1 cellular context compared by ENCODE assay signal in genomic region chr17:28951428-28951990, GRCh38.
TF ChIP-seq lines count a peak whose summit lies in the region.

PHF12 (minus strand) TSS chr17:28951518; CDS start chr17:28950960, 558 bp downstream.

TF ChIP-seq in GM12878, 131 proteins besides CTCF, POLR2A, EP300 and RAD21 (continued from another document and continues in another):
- no peak for TF ChIP-seq BCL3 (IDR thresholded peaks at IDR 0.05; ENCODE audit: borderline replicate concordance, insufficient read depth, low read depth, low read length, poor library complexity, severe bottlenecking)
- TF ChIP-seq ZZZ3 (IDR thresholded peaks at IDR 0.05; ENCODE audit: control insufficient read depth, insufficient read length, low read depth): no peak
- no peak for TF ChIP-seq CBFB (IDR thresholded peaks at IDR 0.05; ENCODE audit: low read depth)
- no peak; the same call in 1 of the 2 replicates for TF ChIP-seq PAX5 (IDR thresholded peaks at IDR 0.05; ENCODE audit: borderline replicate concordance, low read depth, low read length)
- TF ChIP-seq NFYA (IDR thresholded peaks at IDR 0.05; ENCODE audit: borderline replicate concordance, low read depth, low read length): peak; percentile 23; the same call in 1 of the 2 replicates
- no peak for TF ChIP-seq MEF2B (IDR thresholded peaks at IDR 0.05; ENCODE audit: partially characterized antibody, poor library complexity, severe bottlenecking)
- TF ChIP-seq PAX8 (IDR thresholded peaks at IDR 0.05): no peak; the same call in 1 of the 2 replicates
- no peak for TF ChIP-seq MYB (IDR thresholded peaks at IDR 0.05; ENCODE audit: borderline replicate concordance, low read depth, low read length)
- TF ChIP-seq, protein P1, sequence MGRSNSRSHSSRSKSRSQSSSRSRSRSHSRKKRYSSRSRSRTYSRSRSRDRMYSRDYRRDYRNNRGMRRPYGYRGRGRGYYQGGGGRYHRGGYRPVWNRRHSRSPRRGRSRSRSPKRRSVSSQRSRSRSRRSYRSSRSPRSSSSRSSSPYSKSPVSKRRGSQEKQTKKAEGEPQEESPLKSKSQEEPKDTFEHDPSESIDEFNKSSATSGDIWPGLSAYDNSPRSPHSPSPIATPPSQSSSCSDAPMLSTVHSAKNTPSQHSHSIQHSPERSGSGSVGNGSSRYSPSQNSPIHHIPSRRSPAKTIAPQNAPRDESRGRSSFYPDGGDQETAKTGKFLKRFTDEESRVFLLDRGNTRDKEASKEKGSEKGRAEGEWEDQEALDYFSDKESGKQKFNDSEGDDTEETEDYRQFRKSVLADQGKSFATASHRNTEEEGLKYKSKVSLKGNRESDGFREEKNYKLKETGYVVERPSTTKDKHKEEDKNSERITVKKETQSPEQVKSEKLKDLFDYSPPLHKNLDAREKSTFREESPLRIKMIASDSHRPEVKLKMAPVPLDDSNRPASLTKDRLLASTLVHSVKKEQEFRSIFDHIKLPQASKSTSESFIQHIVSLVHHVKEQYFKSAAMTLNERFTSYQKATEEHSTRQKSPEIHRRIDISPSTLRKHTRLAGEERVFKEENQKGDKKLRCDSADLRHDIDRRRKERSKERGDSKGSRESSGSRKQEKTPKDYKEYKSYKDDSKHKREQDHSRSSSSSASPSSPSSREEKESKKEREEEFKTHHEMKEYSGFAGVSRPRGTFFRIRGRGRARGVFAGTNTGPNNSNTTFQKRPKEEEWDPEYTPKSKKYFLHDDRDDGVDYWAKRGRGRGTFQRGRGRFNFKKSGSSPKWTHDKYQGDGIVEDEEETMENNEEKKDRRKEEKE (IDR thresholded peaks at IDR 0.05): no peak
- TF ChIP-seq, protein P2, sequence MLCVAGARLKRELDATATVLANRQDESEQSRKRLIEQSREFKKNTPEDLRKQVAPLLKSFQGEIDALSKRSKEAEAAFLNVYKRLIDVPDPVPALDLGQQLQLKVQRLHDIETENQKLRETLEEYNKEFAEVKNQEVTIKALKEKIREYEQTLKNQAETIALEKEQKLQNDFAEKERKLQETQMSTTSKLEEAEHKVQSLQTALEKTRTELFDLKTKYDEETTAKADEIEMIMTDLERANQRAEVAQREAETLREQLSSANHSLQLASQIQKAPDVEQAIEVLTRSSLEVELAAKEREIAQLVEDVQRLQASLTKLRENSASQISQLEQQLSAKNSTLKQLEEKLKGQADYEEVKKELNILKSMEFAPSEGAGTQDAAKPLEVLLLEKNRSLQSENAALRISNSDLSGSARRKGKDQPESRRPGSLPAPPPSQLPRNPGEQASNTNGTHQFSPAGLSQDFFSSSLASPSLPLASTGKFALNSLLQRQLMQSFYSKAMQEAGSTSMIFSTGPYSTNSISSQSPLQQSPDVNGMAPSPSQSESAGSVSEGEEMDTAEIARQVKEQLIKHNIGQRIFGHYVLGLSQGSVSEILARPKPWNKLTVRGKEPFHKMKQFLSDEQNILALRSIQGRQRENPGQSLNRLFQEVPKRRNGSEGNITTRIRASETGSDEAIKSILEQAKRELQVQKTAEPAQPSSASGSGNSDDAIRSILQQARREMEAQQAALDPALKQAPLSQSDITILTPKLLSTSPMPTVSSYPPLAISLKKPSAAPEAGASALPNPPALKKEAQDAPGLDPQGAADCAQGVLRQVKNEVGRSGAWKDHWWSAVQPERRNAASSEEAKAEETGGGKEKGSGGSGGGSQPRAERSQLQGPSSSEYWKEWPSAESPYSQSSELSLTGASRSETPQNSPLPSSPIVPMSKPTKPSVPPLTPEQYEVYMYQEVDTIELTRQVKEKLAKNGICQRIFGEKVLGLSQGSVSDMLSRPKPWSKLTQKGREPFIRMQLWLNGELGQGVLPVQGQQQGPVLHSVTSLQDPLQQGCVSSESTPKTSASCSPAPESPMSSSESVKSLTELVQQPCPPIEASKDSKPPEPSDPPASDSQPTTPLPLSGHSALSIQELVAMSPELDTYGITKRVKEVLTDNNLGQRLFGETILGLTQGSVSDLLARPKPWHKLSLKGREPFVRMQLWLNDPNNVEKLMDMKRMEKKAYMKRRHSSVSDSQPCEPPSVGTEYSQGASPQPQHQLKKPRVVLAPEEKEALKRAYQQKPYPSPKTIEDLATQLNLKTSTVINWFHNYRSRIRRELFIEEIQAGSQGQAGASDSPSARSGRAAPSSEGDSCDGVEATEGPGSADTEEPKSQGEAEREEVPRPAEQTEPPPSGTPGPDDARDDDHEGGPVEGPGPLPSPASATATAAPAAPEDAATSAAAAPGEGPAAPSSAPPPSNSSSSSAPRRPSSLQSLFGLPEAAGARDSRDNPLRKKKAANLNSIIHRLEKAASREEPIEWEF (IDR thresholded peaks at IDR 0.05; ENCODE audit: insufficient replicate concordance, low read depth, low read length): no peak
- TF ChIP-seq PML (IDR thresholded peaks at IDR 0.05; ENCODE audit: low read length): peak; percentile 52; the same call in 1 of the 2 replicates
- TF ChIP-seq, protein P3, sequence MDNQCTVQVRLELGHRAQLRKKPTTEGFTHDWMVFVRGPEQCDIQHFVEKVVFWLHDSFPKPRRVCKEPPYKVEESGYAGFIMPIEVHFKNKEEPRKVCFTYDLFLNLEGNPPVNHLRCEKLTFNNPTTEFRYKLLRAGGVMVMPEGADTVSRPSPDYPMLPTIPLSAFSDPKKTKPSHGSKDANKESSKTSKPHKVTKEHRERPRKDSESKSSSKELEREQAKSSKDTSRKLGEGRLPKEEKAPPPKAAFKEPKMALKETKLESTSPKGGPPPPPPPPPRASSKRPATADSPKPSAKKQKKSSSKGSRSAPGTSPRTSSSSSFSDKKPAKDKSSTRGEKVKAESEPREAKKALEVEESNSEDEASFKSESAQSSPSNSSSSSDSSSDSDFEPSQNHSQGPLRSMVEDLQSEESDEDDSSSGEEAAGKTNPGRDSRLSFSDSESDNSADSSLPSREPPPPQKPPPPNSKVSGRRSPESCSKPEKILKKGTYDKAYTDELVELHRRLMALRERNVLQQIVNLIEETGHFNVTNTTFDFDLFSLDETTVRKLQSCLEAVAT (IDR thresholded peaks at IDR 0.05): no peak
- no peak for TF ChIP-seq ETV6 (conservative IDR thresholded peaks at IDR 0.05 in 1 of 2, IDR thresholded peaks at IDR 0.05 in 1 of 2; ENCODE audit: borderline replicate concordance in 1 of 2, low read depth in 1 of 2)
- no peak for TF ChIP-seq BCL11A (IDR thresholded peaks at IDR 0.05; ENCODE audit: low read depth, low read length)
- no peak for TF ChIP-seq ZNF622 (IDR thresholded peaks at IDR 0.05)
- TF ChIP-seq SIN3A (IDR thresholded peaks at IDR 0.05; ENCODE audit: low read depth, low read length): peak; percentile 49; the same call in 1 of the 2 replicates
- peak; percentile 73 for TF ChIP-seq POLR2AphosphoS5 (IDR thresholded peaks at IDR 0.05; ENCODE audit: low read length)
- no peak for TF ChIP-seq FOS (IDR thresholded peaks at IDR 0.05; ENCODE audit: borderline replicate concordance, extremely low read depth, insufficient read length)
- TF ChIP-seq, protein P4, sequence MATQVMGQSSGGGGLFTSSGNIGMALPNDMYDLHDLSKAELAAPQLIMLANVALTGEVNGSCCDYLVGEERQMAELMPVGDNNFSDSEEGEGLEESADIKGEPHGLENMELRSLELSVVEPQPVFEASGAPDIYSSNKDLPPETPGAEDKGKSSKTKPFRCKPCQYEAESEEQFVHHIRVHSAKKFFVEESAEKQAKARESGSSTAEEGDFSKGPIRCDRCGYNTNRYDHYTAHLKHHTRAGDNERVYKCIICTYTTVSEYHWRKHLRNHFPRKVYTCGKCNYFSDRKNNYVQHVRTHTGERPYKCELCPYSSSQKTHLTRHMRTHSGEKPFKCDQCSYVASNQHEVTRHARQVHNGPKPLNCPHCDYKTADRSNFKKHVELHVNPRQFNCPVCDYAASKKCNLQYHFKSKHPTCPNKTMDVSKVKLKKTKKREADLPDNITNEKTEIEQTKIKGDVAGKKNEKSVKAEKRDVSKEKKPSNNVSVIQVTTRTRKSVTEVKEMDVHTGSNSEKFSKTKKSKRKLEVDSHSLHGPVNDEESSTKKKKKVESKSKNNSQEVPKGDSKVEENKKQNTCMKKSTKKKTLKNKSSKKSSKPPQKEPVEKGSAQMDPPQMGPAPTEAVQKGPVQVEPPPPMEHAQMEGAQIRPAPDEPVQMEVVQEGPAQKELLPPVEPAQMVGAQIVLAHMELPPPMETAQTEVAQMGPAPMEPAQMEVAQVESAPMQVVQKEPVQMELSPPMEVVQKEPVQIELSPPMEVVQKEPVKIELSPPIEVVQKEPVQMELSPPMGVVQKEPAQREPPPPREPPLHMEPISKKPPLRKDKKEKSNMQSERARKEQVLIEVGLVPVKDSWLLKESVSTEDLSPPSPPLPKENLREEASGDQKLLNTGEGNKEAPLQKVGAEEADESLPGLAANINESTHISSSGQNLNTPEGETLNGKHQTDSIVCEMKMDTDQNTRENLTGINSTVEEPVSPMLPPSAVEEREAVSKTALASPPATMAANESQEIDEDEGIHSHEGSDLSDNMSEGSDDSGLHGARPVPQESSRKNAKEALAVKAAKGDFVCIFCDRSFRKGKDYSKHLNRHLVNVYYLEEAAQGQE (IDR thresholded peaks at IDR 0.05; ENCODE audit: low read depth, low read length): no peak
- no peak for TF ChIP-seq JUNB (IDR thresholded peaks at IDR 0.05)
- 0 out of 2 replicates have a peak, but pooled peaks have one; percentile 98 for TF ChIP-seq YY1 (IDR thresholded peaks at IDR 0.05; ENCODE audit: low read depth, low read length)
- no peak for TF ChIP-seq SMARCA5 (IDR thresholded peaks at IDR 0.05)
- no peak for TF ChIP-seq CREM (IDR thresholded peaks at IDR 0.05; ENCODE audit: low read depth)
- TF ChIP-seq NR2C1 (IDR thresholded peaks at IDR 0.05): peak; percentile 81
- TF ChIP-seq ZNF217 (IDR thresholded peaks at IDR 0.05): no peak
- TF ChIP-seq ZBED1 (IDR thresholded peaks at IDR 0.05; ENCODE audit: borderline replicate concordance): no peak
- TF ChIP-seq NBN (IDR thresholded peaks at IDR 0.05): no peak
- no peak for TF ChIP-seq RBBP5 (conservative IDR thresholded peaks at IDR 0.05)
- TF ChIP-seq ZBTB4 (CRISPR knock-in tag; IDR thresholded peaks at IDR 0.05): no peak
- TF ChIP-seq TCF12 (IDR thresholded peaks at IDR 0.05; ENCODE audit: low read depth, low read length): no peak
- no peak for TF ChIP-seq TAF1 (IDR thresholded peaks at IDR 0.05; ENCODE audit: borderline replicate concordance, low read depth, low read length)
- 0 out of 2 replicates have a peak, but pooled peaks have one; percentile 34 for TF ChIP-seq STAT1 (conservative IDR thresholded peaks at IDR 0.05)
- no peak for TF ChIP-seq ZBTB11 (CRISPR knock-in tag; IDR thresholded peaks at IDR 0.05)
- TF ChIP-seq TCF7 (IDR thresholded peaks at IDR 0.05; ENCODE audit: borderline replicate concordance): no peak
- no peak for TF ChIP-seq SRF (IDR thresholded peaks at IDR 0.05; ENCODE audit: low read depth in 2 of 2, low read length in 2 of 2)
- TF ChIP-seq PBX3 (IDR thresholded peaks at IDR 0.05; ENCODE audit: insufficient replicate concordance, low read depth, low read length): no peak
- no peak for TF ChIP-seq JUND (IDR thresholded peaks at IDR 0.05; ENCODE audit: low read depth, low read length)
